8 cellular contexts compared by ENCODE assay signal in the genomic region with DNA sequence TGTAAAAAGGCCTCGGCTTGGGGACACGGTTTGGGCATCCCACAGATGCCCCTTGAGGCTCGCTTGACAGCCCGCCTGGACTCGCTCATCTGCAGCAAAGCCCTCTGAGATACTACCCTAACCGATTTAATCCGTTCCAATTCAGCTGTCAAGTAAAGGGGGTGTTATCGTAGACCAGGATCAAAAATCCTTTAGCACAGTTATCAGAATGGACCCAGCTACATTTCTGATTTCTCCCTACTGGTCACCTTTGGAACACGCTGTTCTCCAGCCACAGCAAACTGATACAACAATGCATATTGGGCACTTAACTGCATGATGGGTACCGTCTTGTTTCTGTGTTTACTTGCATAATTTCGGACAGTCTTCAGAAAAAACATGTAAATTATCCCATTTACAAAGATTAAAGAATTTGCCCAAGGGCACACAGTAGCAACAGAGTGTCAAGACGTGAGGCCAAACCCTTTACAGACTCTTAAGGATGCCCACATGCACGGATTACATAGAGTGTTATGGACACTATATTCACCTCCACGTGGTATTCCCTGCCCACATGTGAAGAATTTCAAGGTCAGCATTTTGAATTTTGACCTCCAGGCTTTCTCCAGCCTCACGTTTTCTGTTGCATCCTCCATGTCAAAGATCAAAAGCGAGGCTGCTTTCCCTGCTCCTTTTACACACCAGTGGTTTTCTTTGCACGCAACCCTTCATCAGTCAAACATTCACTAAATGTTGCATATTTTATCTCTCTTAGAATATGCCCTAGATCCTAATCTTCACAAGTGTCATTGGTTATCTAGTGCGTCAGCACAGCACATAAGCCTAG. TPM values are rescaled to one million over a fixed set of nuclear protein-coding genes. Genes with fewer than 3 reads are reported as not detected.
A peak's percentile ranks its signal among the peaks of the same experiment; 100 is the strongest.
DNase-seq lines count a peak whose midpoint lies in the region; ATAC-seq and TF ChIP-seq lines count a peak whose summit lies in the region.

No MANE protein-coding gene starts in this region.

- DNase-seq in GM23338 (ENCODE audit: low spot score) (no peak), fibroblast of villous mesenchyme (ENCODE audit: low read depth) (no peak), retinal pigment epithelial cell (ENCODE audit: low read depth) (no peak), D341Med (ENCODE audit: low spot score) (no peak), ecto neural progenitor cell (ENCODE audit: low spot score) (no peak)

- TF ChIP-seq CTCF in GM23338 (conservative IDR thresholded peaks at IDR 0.05; ENCODE audit: low read depth in 2 of 2) (0 out of 4 replicates have a peak, but pooled peaks of 1 of the 2 experiments have one; percentile 19), fibroblast of villous mesenchyme (IDR thresholded peaks at IDR 0.05; ENCODE audit: insufficient read depth, low read depth, low read length) (peak; percentile 26), retinal pigment epithelial cell (conservative IDR thresholded peaks at IDR 0.05; ENCODE audit: low read depth, low read length) (peak; percentile 37)

- peaks cover 25% of the 10 kb centered on the region; the same call in 1 of the 2 replicates for H3F3A ChIP-seq in GM23338 (replicated peaks; ENCODE audit: low read depth)

- peak overlapping the region; percentile 89 for H3K4me3 Mint-ChIP-seq in GM23338

- H3K27ac Mint-ChIP-seq in GM23338: no peak overlapping the region

- 0 out of 2 replicates have a peak, but pooled peaks cover 3% of the 10 kb centered on the region for H4K20me1 ChIP-seq in GM23338 (replicated peaks; ENCODE audit: insufficient read depth)

- no peaks in the 10 kb centered on the region for H3K36me3 ChIP-seq in GM23338 (ENCODE audit: insufficient read depth)

- H3K4me3 ChIP-seq in GM23338 (peak overlapping the region; percentile 70), fibroblast of villous mesenchyme (ENCODE audit: low read depth, low read length) (peak overlapping the region; percentile 96), retinal pigment epithelial cell (ENCODE audit: low read length) (peak overlapping the region; percentile 93)

- peaks cover 52% of the 10 kb centered on the region for H3K4me1 ChIP-seq in GM23338 (ENCODE audit: insufficient read depth)

- no peak overlapping the region for H3K27ac ChIP-seq in GM23338 (ENCODE audit: low read depth)

- H3K4me1 Mint-ChIP-seq in GM23338: peaks cover 53% of the 10 kb centered on the region

- peaks cover 23% of the 10 kb centered on the region for H3K79me2 ChIP-seq in GM23338 (replicated peaks; ENCODE audit: insufficient read depth)

- H3K27me3 Mint-ChIP-seq in GM23338 (ENCODE audit: insufficient read depth, low read depth, poor library complexity): peaks cover 44% of the 10 kb centered on the region

- H3K4me2 ChIP-seq in GM23338: peak overlapping the region; percentile 96

- H2AFZ ChIP-seq in GM23338: no peak overlapping the region

- H3K27me3 ChIP-seq in GM23338 (ENCODE audit: insufficient read depth): peaks cover 50% of the 10 kb centered on the region

- H3K36me3 Mint-ChIP-seq in GM23338 (ENCODE audit: low read depth): peaks cover 21% of the 10 kb centered on the region

- no peaks in the 10 kb centered on the region for H3K9me2 ChIP-seq in GM23338 (ENCODE audit: insufficient read depth)

- H3K9me3 Mint-ChIP-seq in GM23338: peaks cover 14% of the 10 kb centered on the region

- ATAC-seq in GM23338 (no peak), SK-N-SH treated with all-trans-retinoic acid at 6 μM for 48 hours (no peak), HG03095 (IDR thresholded peaks at IDR 0.05; ENCODE audit: unreplicated experiment) (no peak), GM18517 (IDR thresholded peaks at IDR 0.05; ENCODE audit: unreplicated experiment) (no peak)

TF ChIP-seq in SK-N-SH treated with all-trans-retinoic acid at 6 μM for 48 hours, 23 proteins besides CTCF, POLR2A, EP300 and RAD21:
- TF ChIP-seq, protein P1, sequence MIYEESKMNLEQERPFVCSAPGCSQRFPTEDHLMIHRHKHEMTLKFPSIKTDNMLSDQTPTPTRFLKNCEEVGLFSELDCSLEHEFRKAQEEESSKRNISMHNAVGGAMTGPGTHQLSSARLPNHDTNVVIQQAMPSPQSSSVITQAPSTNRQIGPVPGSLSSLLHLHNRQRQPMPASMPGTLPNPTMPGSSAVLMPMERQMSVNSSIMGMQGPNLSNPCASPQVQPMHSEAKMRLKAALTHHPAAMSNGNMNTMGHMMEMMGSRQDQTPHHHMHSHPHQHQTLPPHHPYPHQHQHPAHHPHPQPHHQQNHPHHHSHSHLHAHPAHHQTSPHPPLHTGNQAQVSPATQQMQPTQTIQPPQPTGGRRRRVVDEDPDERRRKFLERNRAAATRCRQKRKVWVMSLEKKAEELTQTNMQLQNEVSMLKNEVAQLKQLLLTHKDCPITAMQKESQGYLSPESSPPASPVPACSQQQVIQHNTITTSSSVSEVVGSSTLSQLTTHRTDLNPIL (CRISPR knock-in tag; IDR thresholded peaks at IDR 0.05; ENCODE audit: low read depth): no peak
- TF ChIP-seq ZFP3 (CRISPR knock-in tag; IDR thresholded peaks at IDR 0.05): peak; percentile 92

RNA-seq across cellular contexts. Expression of a gene that starts 3.2 kb away (rescaled TPM):
- total RNA-seq in GM23338 (2014; rRNA removed; shearing (Covaris generic)): 153 and 191 TPM in 2 replicates
- 100 and 117 TPM in 2 replicates for polyA plus RNA-seq in GM23338 (2016; fragmentation: Nextera tagmentation; extraction: Ambion mirVana)
- total RNA-seq in fibroblast of villous mesenchyme: 68.9 and 75.1 TPM in 2 replicates
